In the genomic region with DNA sequence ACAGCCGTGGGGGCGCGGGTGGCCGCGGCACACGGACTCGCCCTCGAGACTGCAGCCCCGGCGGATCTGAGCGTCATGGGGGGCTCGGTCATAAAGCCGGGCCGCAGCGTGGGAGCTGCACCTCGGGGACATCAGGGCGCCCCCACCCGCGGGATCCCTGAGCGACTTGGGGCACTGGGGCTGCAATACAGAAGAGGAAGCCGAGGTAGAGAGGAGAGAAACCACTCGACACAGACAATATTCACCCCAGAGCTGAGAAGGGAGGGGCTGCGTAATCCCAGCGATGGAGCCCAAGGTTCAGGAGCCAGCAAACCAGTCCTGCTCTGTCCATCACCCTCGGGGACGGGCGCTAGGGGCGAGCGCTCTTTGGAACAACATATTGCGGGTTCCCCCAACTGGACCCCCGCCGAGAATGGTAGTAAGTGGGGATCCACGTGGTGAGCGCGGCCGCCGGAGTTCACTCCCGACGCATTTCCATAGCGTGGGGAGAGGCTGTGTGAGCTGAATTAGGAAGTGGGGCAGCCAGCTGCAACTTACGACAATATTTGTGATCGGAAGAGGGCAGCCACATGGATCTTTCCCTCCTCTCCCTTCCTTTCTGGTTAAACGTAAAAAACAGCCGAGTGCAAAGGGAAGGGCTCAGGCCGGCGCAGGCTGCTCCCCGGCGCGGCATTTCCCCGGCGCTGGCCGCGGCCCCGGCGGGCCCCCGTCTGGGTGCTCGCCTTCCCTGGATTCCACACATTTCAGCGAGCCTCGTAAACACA, we compare ENCODE assay signal across 1 cellular context.
TF ChIP-seq lines count a peak whose summit lies in the region.

No MANE protein-coding gene starts in this region.

TF ChIP-seq in HepG2, 621 proteins besides CTCF, POLR2A, EP300 and RAD21 (continued from another document and continues in another):
- TF ChIP-seq, protein P1, sequence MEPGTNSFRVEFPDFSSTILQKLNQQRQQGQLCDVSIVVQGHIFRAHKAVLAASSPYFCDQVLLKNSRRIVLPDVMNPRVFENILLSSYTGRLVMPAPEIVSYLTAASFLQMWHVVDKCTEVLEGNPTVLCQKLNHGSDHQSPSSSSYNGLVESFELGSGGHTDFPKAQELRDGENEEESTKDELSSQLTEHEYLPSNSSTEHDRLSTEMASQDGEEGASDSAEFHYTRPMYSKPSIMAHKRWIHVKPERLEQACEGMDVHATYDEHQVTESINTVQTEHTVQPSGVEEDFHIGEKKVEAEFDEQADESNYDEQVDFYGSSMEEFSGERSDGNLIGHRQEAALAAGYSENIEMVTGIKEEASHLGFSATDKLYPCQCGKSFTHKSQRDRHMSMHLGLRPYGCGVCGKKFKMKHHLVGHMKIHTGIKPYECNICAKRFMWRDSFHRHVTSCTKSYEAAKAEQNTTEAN (CRISPR knock-in tag; conservative IDR thresholded peaks at IDR 0.05), result no peak
- TF ChIP-seq, protein P2, sequence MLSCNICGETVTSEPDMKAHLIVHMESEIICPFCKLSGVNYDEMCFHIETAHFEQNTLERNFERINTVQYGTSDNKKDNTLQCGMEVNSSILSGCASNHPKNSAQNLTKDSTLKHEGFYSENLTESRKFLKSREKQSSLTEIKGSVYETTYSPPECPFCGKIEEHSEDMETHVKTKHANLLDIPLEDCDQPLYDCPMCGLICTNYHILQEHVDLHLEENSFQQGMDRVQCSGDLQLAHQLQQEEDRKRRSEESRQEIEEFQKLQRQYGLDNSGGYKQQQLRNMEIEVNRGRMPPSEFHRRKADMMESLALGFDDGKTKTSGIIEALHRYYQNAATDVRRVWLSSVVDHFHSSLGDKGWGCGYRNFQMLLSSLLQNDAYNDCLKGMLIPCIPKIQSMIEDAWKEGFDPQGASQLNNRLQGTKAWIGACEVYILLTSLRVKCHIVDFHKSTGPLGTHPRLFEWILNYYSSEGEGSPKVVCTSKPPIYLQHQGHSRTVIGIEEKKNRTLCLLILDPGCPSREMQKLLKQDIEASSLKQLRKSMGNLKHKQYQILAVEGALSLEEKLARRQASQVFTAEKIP (CRISPR knock-in tag; IDR thresholded peaks at IDR 0.05; ENCODE audit: borderline replicate concordance), result no peak
- no peak for TF ChIP-seq ZNF431 (CRISPR knock-in tag; IDR thresholded peaks at IDR 0.05; ENCODE audit: borderline replicate concordance, low read depth)
- TF ChIP-seq MEIS1 (CRISPR knock-in tag; IDR thresholded peaks at IDR 0.05; ENCODE audit: borderline replicate concordance), result no peak
- no peak for TF ChIP-seq ZNF17 (CRISPR knock-in tag; IDR thresholded peaks at IDR 0.05)
- TF ChIP-seq, protein P3, sequence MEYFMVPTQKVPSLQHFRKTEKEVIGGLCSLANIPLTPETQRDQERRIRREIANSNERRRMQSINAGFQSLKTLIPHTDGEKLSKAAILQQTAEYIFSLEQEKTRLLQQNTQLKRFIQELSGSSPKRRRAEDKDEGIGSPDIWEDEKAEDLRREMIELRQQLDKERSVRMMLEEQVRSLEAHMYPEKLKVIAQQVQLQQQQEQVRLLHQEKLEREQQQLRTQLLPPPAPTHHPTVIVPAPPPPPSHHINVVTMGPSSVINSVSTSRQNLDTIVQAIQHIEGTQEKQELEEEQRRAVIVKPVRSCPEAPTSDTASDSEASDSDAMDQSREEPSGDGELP (IDR thresholded peaks at IDR 0.05; ENCODE audit: borderline replicate concordance, low read depth), result peak; percentile 10; the same call in 1 of the 2 replicates
- no peak for TF ChIP-seq DNMT1 (CRISPR knock-in tag; IDR thresholded peaks at IDR 0.05)
- TF ChIP-seq, protein P4, sequence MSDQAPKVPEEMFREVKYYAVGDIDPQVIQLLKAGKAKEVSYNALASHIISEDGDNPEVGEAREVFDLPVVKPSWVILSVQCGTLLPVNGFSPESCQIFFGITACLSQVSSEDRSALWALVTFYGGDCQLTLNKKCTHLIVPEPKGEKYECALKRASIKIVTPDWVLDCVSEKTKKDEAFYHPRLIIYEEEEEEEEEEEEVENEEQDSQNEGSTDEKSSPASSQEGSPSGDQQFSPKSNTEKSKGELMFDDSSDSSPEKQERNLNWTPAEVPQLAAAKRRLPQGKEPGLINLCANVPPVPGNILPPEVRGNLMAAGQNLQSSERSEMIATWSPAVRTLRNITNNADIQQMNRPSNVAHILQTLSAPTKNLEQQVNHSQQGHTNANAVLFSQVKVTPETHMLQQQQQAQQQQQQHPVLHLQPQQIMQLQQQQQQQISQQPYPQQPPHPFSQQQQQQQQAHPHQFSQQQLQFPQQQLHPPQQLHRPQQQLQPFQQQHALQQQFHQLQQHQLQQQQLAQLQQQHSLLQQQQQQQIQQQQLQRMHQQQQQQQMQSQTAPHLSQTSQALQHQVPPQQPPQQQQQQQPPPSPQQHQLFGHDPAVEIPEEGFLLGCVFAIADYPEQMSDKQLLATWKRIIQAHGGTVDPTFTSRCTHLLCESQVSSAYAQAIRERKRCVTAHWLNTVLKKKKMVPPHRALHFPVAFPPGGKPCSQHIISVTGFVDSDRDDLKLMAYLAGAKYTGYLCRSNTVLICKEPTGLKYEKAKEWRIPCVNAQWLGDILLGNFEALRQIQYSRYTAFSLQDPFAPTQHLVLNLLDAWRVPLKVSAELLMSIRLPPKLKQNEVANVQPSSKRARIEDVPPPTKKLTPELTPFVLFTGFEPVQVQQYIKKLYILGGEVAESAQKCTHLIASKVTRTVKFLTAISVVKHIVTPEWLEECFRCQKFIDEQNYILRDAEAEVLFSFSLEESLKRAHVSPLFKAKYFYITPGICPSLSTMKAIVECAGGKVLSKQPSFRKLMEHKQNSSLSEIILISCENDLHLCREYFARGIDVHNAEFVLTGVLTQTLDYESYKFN (CRISPR knock-in tag; conservative IDR thresholded peaks at IDR 0.05), result no peak; the same call in 1 of the 2 replicates
- no peak for TF ChIP-seq ZNF263 (CRISPR knock-in tag; IDR thresholded peaks at IDR 0.05)
- no peak for TF ChIP-seq ZNF543 (CRISPR knock-in tag; IDR thresholded peaks at IDR 0.05)
- TF ChIP-seq ZC3H4 (CRISPR knock-in tag; IDR thresholded peaks at IDR 0.05; ENCODE audit: borderline replicate concordance), result no peak; the same call in 1 of the 2 replicates
- TF ChIP-seq MBNL3 (CRISPR knock-in tag; conservative IDR thresholded peaks at IDR 0.05), result no peak
- TF ChIP-seq ERF (CRISPR knock-in tag; IDR thresholded peaks at IDR 0.05), result no peak; the same call in 1 of the 2 replicates
- no peak for TF ChIP-seq YEATS4 (CRISPR knock-in tag; IDR thresholded peaks at IDR 0.05; ENCODE audit: borderline replicate concordance)
- TF ChIP-seq SOX13 (IDR thresholded peaks at IDR 0.05), result no peak
- TF ChIP-seq SOX13 (CRISPR knock-in tag; conservative IDR thresholded peaks at IDR 0.05 in 1 of 2, IDR thresholded peaks at IDR 0.05 in 1 of 2), result no peak
- no peak for TF ChIP-seq ETV5 (CRISPR knock-in tag; IDR thresholded peaks at IDR 0.05; ENCODE audit: borderline replicate concordance)
- TF ChIP-seq, protein P5, sequence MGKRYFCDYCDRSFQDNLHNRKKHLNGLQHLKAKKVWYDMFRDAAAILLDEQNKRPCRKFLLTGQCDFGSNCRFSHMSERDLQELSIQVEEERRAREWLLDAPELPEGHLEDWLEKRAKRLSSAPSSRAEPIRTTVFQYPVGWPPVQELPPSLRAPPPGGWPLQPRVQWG (CRISPR knock-in tag; IDR thresholded peaks at IDR 0.05; ENCODE audit: borderline replicate concordance, low read depth), result no peak
- no peak for TF ChIP-seq ELF1 (CRISPR knock-in tag; IDR thresholded peaks at IDR 0.05)
- TF ChIP-seq RFX3 (CRISPR knock-in tag; IDR thresholded peaks at IDR 0.05), result no peak
- no peak for TF ChIP-seq MTA3 (CRISPR knock-in tag; IDR thresholded peaks at IDR 0.05)
- TF ChIP-seq NPAS2 (CRISPR knock-in tag; IDR thresholded peaks at IDR 0.05; ENCODE audit: borderline replicate concordance), result no peak
- TF ChIP-seq, protein P6, sequence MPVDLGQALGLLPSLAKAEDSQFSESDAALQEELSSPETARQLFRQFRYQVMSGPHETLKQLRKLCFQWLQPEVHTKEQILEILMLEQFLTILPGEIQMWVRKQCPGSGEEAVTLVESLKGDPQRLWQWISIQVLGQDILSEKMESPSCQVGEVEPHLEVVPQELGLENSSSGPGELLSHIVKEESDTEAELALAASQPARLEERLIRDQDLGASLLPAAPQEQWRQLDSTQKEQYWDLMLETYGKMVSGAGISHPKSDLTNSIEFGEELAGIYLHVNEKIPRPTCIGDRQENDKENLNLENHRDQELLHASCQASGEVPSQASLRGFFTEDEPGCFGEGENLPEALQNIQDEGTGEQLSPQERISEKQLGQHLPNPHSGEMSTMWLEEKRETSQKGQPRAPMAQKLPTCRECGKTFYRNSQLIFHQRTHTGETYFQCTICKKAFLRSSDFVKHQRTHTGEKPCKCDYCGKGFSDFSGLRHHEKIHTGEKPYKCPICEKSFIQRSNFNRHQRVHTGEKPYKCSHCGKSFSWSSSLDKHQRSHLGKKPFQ (CRISPR knock-in tag; IDR thresholded peaks at IDR 0.05; ENCODE audit: insufficient replicate concordance), result peak; percentile 39
- TF ChIP-seq, protein P7, sequence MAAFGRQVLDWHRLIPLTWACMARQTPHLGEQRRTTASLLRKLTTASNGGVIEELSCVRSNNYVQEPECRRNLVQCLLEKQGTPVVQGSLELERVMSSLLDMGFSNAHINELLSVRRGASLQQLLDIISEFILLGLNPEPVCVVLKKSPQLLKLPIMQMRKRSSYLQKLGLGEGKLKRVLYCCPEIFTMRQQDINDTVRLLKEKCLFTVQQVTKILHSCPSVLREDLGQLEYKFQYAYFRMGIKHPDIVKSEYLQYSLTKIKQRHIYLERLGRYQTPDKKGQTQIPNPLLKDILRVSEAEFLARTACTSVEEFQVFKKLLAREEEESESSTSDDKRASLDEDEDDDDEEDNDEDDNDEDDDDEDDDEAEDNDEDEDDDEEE (CRISPR knock-in tag; IDR thresholded peaks at IDR 0.05), result no peak
- no peak for TF ChIP-seq KAT2B (IDR thresholded peaks at IDR 0.05; ENCODE audit: borderline replicate concordance, low read depth, low read length)
- 0 out of 2 replicates have a peak, but pooled peaks have one; percentile 54 for TF ChIP-seq ARNT2 (CRISPR knock-in tag; IDR thresholded peaks at IDR 0.05; ENCODE audit: low read depth)
- no peak for TF ChIP-seq SSRP1 (CRISPR knock-in tag; IDR thresholded peaks at IDR 0.05)
- TF ChIP-seq BCL6 (CRISPR knock-in tag; IDR thresholded peaks at IDR 0.05), result no peak
- no peak for TF ChIP-seq ZNF761 (CRISPR knock-in tag; conservative IDR thresholded peaks at IDR 0.05)
- 0 out of 2 replicates have a peak, but pooled peaks have one; percentile 27 for TF ChIP-seq RXRA (CRISPR knock-in tag; IDR thresholded peaks at IDR 0.05)
- TF ChIP-seq IKZF4 (CRISPR knock-in tag; IDR thresholded peaks at IDR 0.05; ENCODE audit: borderline replicate concordance, low read depth, not compliant biosample characterization), result no peak
- TF ChIP-seq KLF16 (CRISPR knock-in tag; IDR thresholded peaks at IDR 0.05), result no peak
- TF ChIP-seq, protein P8, sequence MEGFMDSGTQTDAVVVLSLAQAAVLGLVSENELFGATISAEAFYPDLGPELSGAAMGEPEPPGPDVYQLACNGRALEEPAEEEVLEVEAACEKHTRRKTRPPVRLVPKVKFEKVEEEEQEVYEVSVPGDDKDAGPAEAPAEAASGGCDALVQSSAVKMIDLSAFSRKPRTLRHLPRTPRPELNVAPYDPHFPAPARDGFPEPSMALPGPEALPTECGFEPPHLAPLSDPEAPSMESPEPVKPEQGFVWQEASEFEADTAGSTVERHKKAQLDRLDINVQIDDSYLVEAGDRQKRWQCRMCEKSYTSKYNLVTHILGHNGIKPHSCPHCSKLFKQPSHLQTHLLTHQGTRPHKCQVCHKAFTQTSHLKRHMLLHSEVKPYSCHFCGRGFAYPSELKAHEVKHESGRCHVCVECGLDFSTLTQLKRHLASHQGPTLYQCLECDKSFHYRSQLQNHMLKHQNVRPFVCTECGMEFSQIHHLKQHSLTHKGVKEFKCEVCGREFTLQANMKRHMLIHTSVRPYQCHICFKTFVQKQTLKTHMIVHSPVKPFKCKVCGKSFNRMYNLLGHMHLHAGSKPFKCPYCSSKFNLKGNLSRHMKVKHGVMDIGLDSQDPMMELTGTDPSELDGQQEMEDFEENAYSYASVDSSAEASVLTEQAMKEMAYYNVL (CRISPR knock-in tag; IDR thresholded peaks at IDR 0.05; ENCODE audit: borderline replicate concordance), result peak; percentile 33; the same call in 1 of the 2 replicates
- TF ChIP-seq MAZ (IDR thresholded peaks at IDR 0.05; ENCODE audit: borderline replicate concordance, low read depth, low read length), result no peak
- TF ChIP-seq MAZ (CRISPR knock-in tag; IDR thresholded peaks at IDR 0.05; ENCODE audit: low read depth), result no peak
- TF ChIP-seq, protein P9, sequence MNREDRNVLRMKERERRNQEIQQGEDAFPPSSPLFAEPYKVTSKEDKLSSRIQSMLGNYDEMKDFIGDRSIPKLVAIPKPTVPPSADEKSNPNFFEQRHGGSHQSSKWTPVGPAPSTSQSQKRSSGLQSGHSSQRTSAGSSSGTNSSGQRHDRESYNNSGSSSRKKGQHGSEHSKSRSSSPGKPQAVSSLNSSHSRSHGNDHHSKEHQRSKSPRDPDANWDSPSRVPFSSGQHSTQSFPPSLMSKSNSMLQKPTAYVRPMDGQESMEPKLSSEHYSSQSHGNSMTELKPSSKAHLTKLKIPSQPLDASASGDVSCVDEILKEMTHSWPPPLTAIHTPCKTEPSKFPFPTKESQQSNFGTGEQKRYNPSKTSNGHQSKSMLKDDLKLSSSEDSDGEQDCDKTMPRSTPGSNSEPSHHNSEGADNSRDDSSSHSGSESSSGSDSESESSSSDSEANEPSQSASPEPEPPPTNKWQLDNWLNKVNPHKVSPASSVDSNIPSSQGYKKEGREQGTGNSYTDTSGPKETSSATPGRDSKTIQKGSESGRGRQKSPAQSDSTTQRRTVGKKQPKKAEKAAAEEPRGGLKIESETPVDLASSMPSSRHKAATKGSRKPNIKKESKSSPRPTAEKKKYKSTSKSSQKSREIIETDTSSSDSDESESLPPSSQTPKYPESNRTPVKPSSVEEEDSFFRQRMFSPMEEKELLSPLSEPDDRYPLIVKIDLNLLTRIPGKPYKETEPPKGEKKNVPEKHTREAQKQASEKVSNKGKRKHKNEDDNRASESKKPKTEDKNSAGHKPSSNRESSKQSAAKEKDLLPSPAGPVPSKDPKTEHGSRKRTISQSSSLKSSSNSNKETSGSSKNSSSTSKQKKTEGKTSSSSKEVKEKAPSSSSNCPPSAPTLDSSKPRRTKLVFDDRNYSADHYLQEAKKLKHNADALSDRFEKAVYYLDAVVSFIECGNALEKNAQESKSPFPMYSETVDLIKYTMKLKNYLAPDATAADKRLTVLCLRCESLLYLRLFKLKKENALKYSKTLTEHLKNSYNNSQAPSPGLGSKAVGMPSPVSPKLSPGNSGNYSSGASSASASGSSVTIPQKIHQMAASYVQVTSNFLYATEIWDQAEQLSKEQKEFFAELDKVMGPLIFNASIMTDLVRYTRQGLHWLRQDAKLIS (CRISPR knock-in tag; IDR thresholded peaks at IDR 0.05), result no peak
- TF ChIP-seq, protein P10, sequence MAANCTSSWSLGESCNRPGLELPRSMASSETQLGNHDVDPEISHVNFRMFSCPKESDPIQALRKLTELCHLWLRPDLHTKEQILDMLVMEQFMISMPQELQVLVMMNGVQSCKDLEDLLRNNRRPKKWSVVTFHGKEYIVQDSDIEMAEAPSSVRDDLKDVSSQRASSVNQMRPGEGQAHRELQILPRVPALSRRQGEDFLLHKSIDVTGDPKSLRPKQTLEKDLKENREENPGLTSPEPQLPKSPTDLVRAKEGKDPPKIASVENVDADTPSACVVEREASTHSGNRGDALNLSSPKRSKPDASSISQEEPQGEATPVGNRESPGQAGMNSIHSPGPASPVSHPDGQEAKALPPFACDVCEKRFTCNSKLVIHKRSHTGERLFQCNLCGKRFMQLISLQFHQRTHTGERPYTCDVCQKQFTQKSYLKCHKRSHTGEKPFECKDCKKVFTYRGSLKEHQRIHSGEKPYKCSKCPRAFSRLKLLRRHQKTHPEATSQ (CRISPR knock-in tag; IDR thresholded peaks at IDR 0.05; ENCODE audit: borderline replicate concordance), result no peak
